8 cellular contexts compared by ENCODE assay signal in the genomic region with DNA sequence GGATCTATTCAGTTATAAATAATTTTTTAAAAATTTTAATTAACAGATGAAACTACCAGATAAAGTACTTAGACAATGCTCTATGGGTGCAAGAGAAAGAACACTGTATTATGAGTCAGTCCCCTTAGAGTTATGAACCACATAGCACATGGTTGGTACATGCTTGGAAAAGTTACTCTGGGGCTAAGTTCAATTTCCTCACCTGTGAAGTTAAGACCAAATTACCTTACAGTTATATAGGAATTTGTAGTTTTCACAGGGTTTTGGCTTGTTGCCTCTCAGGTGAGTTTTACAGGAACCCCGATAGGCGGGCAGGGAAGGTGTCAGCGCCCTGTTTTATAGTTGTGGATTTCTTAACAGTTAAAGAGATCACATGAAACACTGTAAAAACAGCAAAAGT. TPM values are rescaled to one million over a fixed set of nuclear protein-coding genes. Genes with fewer than 3 reads are reported as not detected.
DNase-seq lines count a peak whose midpoint lies in the region; ATAC-seq, FAIRE-seq and TF ChIP-seq lines count a peak whose summit lies in the region.

No MANE protein-coding gene starts in this region.

- no peak for TF ChIP-seq POLR2A in GM12891 (IDR thresholded peaks at IDR 0.05; ENCODE audit: low read depth, low read length)

- no peak for ATAC-seq in GM19035 (IDR thresholded peaks at IDR 0.05; ENCODE audit: unreplicated experiment)

- no peaks in the 10 kb centered on the region for H3K27me3 ChIP-seq in SJSA1 (replicated peaks)

- FAIRE-seq in GM12891 (lab: Jason Lieb, UNC), result no peak

- no peak overlapping the region for H3K27ac ChIP-seq in SJSA1

- H3K4me1 ChIP-seq in SJSA1 (replicated peaks), result peaks cover 9% of the 10 kb centered on the region

- no peak for TF ChIP-seq CTCF in fibroblast of villous mesenchyme (IDR thresholded peaks at IDR 0.05; ENCODE audit: insufficient read depth, low read depth, low read length)

- H3K4me3 ChIP-seq in SJSA1 (peak overlapping the region; percentile 84), fibroblast of villous mesenchyme (ENCODE audit: low read depth, low read length) (peak overlapping the region; percentile 98)

- DNase-seq in HCEC 1CT, result peak; percentile 39
- DNase-seq in SJSA1 (ENCODE audit: low read depth in 1 of 2, low spot score in 2 of 2), result no peak
- DNase-seq in fibroblast of villous mesenchyme (ENCODE audit: low read depth), result peak; percentile 25
- peak; percentile 59 for DNase-seq in renal cortical epithelial cell (ENCODE audit: low read depth)
- DNase-seq in GM12891 (ENCODE audit: insufficient read length, low spot score), result no peak
- no peak for DNase-seq in NCI-H345 (lab: John Stamatoyannopoulos, UW)
- DNase-seq in DMS153 treated with DMSO at 0.1 percent for 48 hours (lab: John Stamatoyannopoulos, UW; ENCODE audit: unreplicated experiment), result no peak

- H3K36me3 ChIP-seq in SJSA1, result peaks cover 26% of the 10 kb centered on the region

- no peaks in the 10 kb centered on the region for H3K9me3 ChIP-seq in SJSA1 (replicated peaks)

TF ChIP-seq in GM12891, 5 proteins besides CTCF, POLR2A, EP300 and RAD21:
- TF ChIP-seq POU2F2 (IDR thresholded peaks at IDR 0.05; ENCODE audit: low read depth, low read length), result no peak
- no peak for TF ChIP-seq POLR2AphosphoS5 (IDR thresholded peaks at IDR 0.05; ENCODE audit: low read depth, low read length)
- no peak for TF ChIP-seq TAF1 (IDR thresholded peaks at IDR 0.05; ENCODE audit: low read depth, low read length)
- TF ChIP-seq PAX5 (IDR thresholded peaks at IDR 0.05; ENCODE audit: insufficient read depth, low read length, severe bottlenecking), result no peak
- TF ChIP-seq SPI1 (IDR thresholded peaks at IDR 0.05; ENCODE audit: low read depth, low read length), result no peak

RNA-seq across cellular contexts. Expression of a gene that starts 1.2 kb away (rescaled TPM):
- 77.0 and 105 TPM in 2 replicates for total RNA-seq in SJSA1 (2014; rRNA removed; shearing (Covaris generic))
- total RNA-seq in fibroblast of villous mesenchyme, result 55.1 and 71.7 TPM in 2 replicates
- total RNA-seq in renal cortical epithelial cell, result 62.7 and 84.7 TPM in 2 replicates
- 8.0 TPM for polyA plus RNA-seq in GM12891 (2012; ENCODE audit: low read depth, missing spikeins)

RNA-seq across cellular contexts. Expression of a gene that starts 48.9 kb away (rescaled TPM):
- total RNA-seq in SJSA1 (2014; rRNA removed; shearing (Covaris generic)), result 4.6 and 4.8 TPM in 2 replicates
- total RNA-seq in fibroblast of villous mesenchyme (0.32 and 0.43 TPM in 2 replicates), renal cortical epithelial cell (0.30 and 0.35 TPM in 2 replicates)
- 0.33 TPM for polyA plus RNA-seq in GM12891 (2012; ENCODE audit: low read depth, missing spikeins)

Comparison
In these comparisons a context has a peak if more than half of its experiments do, and no peak if none do; other contexts are left out.
1. DNase-seq: peak in HCEC 1CT (single experiment), fibroblast of villous mesenchyme (single experiment) and renal cortical epithelial cell (single experiment); none in SJSA1 (0 of 2), GM12891 (single experiment), NCI-H345 (single experiment) and DMS153 treated with DMSO at 0.1 percent for 48 hours (single experiment).